7 cellular contexts compared by ENCODE assay signal in genomic region chr7:135512135-135512887, GRCh38. TPM values are rescaled to one million over a fixed set of nuclear protein-coding genes. Genes with fewer than 3 reads are reported as not detected.
DNase-seq lines count a peak whose midpoint lies in the region; ATAC-seq, FAIRE-seq and TF ChIP-seq lines count a peak whose summit lies in the region.

No MANE protein-coding gene starts in this region.

- no peak overlapping the region for H3K4me3 ChIP-seq in keratinocyte (ENCODE audit: control insufficient read depth in 2 of 3, extremely low read depth in 1 of 3, insufficient read depth in 2 of 3, low read depth in 1 of 3, low read length in 3 of 3)

- no peak overlapping the region for H2AFZ ChIP-seq in keratinocyte (ENCODE audit: control insufficient read depth, low read length)

- no peak for FAIRE-seq in keratinocyte (lab: Jason Lieb, UNC)

- H3K27me3 ChIP-seq in keratinocyte (ENCODE audit: control insufficient read depth, extremely low read depth, insufficient read depth, low read length) = no peaks in the 10 kb centered on the region

- H3K36me3 Mint-ChIP-seq in activated naive CD8-positive, alpha-beta T cell treated with anti-CD3 and anti-CD28 coated beads, Interleukin-2, amount 50 U/mL, for 24 hours (ENCODE audit: low read depth) = no peaks in the 10 kb centered on the region

- no peak overlapping the region for H3K4me3 Mint-ChIP-seq in activated naive CD8-positive, alpha-beta T cell treated with anti-CD3 and anti-CD28 coated beads, Interleukin-2, amount 50 U/mL, for 24 hours

- peaks cover 9% of the 10 kb centered on the region for H3K4me1 Mint-ChIP-seq in activated naive CD8-positive, alpha-beta T cell treated with anti-CD3 and anti-CD28 coated beads, Interleukin-2, amount 50 U/mL, for 24 hours

- H3K4me2 ChIP-seq in keratinocyte (ENCODE audit: control insufficient read depth, extremely low read depth, insufficient read depth, low read depth, low read length) = no peak overlapping the region

- DNase-seq in DMS53 treated with DMSO at 0.1 percent for 48 hours (lab: John Stamatoyannopoulos, UW; ENCODE audit: unreplicated experiment) = peak; percentile 91
- peak; percentile 19 for DNase-seq in GM19238 (ENCODE audit: insufficient read length, low spot score)
- DNase-seq in NCI-H524 treated with DMSO at 0.1 percent for 48 hours (lab: John Stamatoyannopoulos, UW) = peak; percentile 32
- peak; percentile 5 for DNase-seq in activated naive CD8-positive, alpha-beta T cell treated with anti-CD3 and anti-CD28 coated beads, Interleukin-2, amount 50 U/mL, for 24 hours
- DNase-seq in keratinocyte (ENCODE audit: low read depth, low spot score) = no peak
- DNase-seq in middle frontal gyrus (ENCODE audit: extremely low spot score, low spot score) = no peak

- H3K9ac ChIP-seq in keratinocyte (ENCODE audit: control insufficient read depth, extremely low read depth, insufficient read depth, low read length) = no peak overlapping the region

- peak; percentile 38 for ATAC-seq in HG03469 (IDR thresholded peaks at IDR 0.05; ENCODE audit: unreplicated experiment)
- no peak for ATAC-seq in activated naive CD8-positive, alpha-beta T cell treated with anti-CD3 and anti-CD28 coated beads, Interleukin-2, amount 50 U/mL, for 24 hours

- H3K9me1 ChIP-seq in keratinocyte (ENCODE audit: control insufficient read depth, extremely low read depth, insufficient read depth, low read length) = no peaks in the 10 kb centered on the region

- H3K36me3 ChIP-seq in keratinocyte (ENCODE audit: control insufficient read depth in 2 of 2, extremely low read depth in 1 of 2, insufficient read depth in 2 of 2, low read length in 2 of 2) = no peaks in the 10 kb centered on the region

- H3K9me3 ChIP-seq in keratinocyte (ENCODE audit: control insufficient read depth, low read depth, low read length) = no peaks in the 10 kb centered on the region

- no peaks in the 10 kb centered on the region for H4K20me1 ChIP-seq in keratinocyte (ENCODE audit: control insufficient read depth, extremely low read depth, insufficient read depth, low read length)

- peaks cover 15% of the 10 kb centered on the region for H3K4me1 ChIP-seq in keratinocyte (ENCODE audit: control insufficient read depth, extremely low read depth, insufficient read depth, low read length)

- peaks cover 2% of the 10 kb centered on the region for H3K27me3 Mint-ChIP-seq in activated naive CD8-positive, alpha-beta T cell treated with anti-CD3 and anti-CD28 coated beads, Interleukin-2, amount 50 U/mL, for 24 hours

- H3K9me3 Mint-ChIP-seq in activated naive CD8-positive, alpha-beta T cell treated with anti-CD3 and anti-CD28 coated beads, Interleukin-2, amount 50 U/mL, for 24 hours = no peaks in the 10 kb centered on the region

- dilution Hi-C loops in keratinocyte (cut with MboI; ENCODE audit: extremely low pct_ligation_motif_present, low sequenced_read_pairs) = no loop called here

- peak; percentile 31 to 60 (median 45) for TF ChIP-seq CTCF in keratinocyte (optimal IDR thresholded peaks at IDR 0.05 in 1 of 3, IDR thresholded peaks at IDR 0.05 in 1 of 3, conservative IDR thresholded peaks at IDR 0.05 in 1 of 3; ENCODE audit: extremely low read depth in 1 of 3, insufficient read depth in 2 of 3, low read length in 3 of 3)

- H3K27ac ChIP-seq in keratinocyte (ENCODE audit: control insufficient read depth, insufficient read depth, low read length) = no peak overlapping the region

- H3K27ac Mint-ChIP-seq in activated naive CD8-positive, alpha-beta T cell treated with anti-CD3 and anti-CD28 coated beads, Interleukin-2, amount 50 U/mL, for 24 hours = no peak overlapping the region

- peaks cover 26% of the 10 kb centered on the region for H3K79me2 ChIP-seq in keratinocyte (ENCODE audit: control insufficient read depth, insufficient read depth, low read length)

RNA-seq across cellular contexts. Expression of gene CNOT4, which starts 2.4 kb away (rescaled TPM):
- polyA plus RNA-seq in keratinocyte = 8.2 to 12.6 TPM (median 11.4 TPM) in 3 replicates
- polyA plus RNA-seq in keratinocyte (2011; ENCODE audit: low read depth) = 22.2 TPM
- polyA plus RNA-seq in keratinocyte (2011; cell fraction: cytosol; rRNA removed) = 7.5 and 12.6 TPM in 2 replicates
- 15.2 and 15.7 TPM in 2 replicates for polyA plus RNA-seq in keratinocyte (2011; cell fraction: nucleus; rRNA removed)
- 9.9 and 10.4 TPM in 2 replicates for polyA plus RNA-seq in keratinocyte (2012; ENCODE audit: low replicate concordance)
- 13.2 to 17.0 TPM (median 16.9 TPM) in 3 replicates for polyA minus RNA-seq in keratinocyte
- polyA minus RNA-seq in keratinocyte (2011; cell fraction: cytosol; rRNA and poly(A)+ RNA removed) = 9.6 TPM
- polyA minus RNA-seq in keratinocyte (2011; cell fraction: nucleus; rRNA and poly(A)+ RNA removed) = 15.4 and 32.5 TPM in 2 replicates

RNA-seq across cellular contexts. Expression of gene NUP205, which starts 45.4 kb away (rescaled TPM):
- 56.2 to 74.6 TPM (median 61.0 TPM) in 3 replicates for polyA plus RNA-seq in keratinocyte
- polyA plus RNA-seq in keratinocyte (2011; ENCODE audit: low read depth) = 15.9 TPM
- 33.5 and 49.9 TPM in 2 replicates for polyA plus RNA-seq in keratinocyte (2011; cell fraction: cytosol; rRNA removed)
- 89.8 and 99.3 TPM in 2 replicates for polyA plus RNA-seq in keratinocyte (2011; cell fraction: nucleus; rRNA removed)
- polyA plus RNA-seq in keratinocyte (2012; ENCODE audit: low replicate concordance) = 31.7 and 48.3 TPM in 2 replicates
- polyA minus RNA-seq in keratinocyte = 52.0 to 127 TPM (median 101 TPM) in 3 replicates
- 48.5 TPM for polyA minus RNA-seq in keratinocyte (2011; cell fraction: cytosol; rRNA and poly(A)+ RNA removed)
- polyA minus RNA-seq in keratinocyte (2011; cell fraction: nucleus; rRNA and poly(A)+ RNA removed) = 61.6 and 105 TPM in 2 replicates

Comparison
In these comparisons a context has a peak if more than half of its experiments do, and no peak if none do; other contexts are left out.
1. DNase-seq: peak in DMS53 treated with DMSO at 0.1 percent for 48 hours (single experiment), GM19238 (single experiment), NCI-H524 treated with DMSO at 0.1 percent for 48 hours (single experiment) and activated naive CD8-positive, alpha-beta T cell treated with anti-CD3 and anti-CD28 coated beads, Interleukin-2, amount 50 U/mL, for 24 hours (single experiment); none in keratinocyte (single experiment) and middle frontal gyrus (single experiment).